In the genomic region with DNA sequence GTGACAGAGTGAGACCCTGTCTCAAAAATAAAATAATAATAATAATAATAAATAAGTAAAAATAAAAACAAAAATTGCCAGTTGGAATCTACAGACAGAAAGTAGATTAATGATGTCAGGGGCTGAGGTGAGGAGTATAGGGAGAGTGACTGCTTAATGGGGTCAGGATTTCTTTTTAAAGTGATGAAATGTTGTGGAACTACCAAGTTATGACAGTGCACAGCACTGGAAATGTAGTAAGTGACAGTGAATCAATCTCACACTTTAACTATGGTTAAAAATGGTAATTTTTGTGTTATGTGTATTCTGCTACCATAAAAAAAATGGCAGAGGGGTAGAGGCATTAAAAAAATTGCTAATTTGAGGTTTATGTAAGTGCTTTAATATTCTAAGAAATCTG, we compare ENCODE assay signal across 19 cellular contexts.
A peak's percentile ranks its signal among the peaks of the same experiment; 100 is the strongest.
DNase-seq lines count a peak whose midpoint lies in the region; ATAC-seq and TF ChIP-seq lines count a peak whose summit lies in the region.
"Had no signal": no experiment of that assay in that cellular context is flagged by ENCODE, and none has a peak within 500 bp of the region (broad histone marks: within the 10 kb centered on the region; RNA-seq: fewer than 3 reads in every experiment).

No MANE protein-coding gene starts in this region.

- intact Hi-C loops in natural killer cell (cut with micrococcal nuclease) = no loop called here

- H3K27me3 Mint-ChIP-seq in natural killer cell treated with Interleukin-12 subunit alpha and Interleukin-12 subunit beta and Interleukin-15 and Interleukin-18, amount 100 ng/mL, for 72 hours = no peaks in the 10 kb centered on the region
- no peaks in the 10 kb centered on the region for H3K27me3 Mint-ChIP-seq in natural killer cell (ENCODE audit: low read depth in 2 of 2)
- no peaks in the 10 kb centered on the region for H3K27me3 Mint-ChIP-seq in memory B cell
- H3K27me3 Mint-ChIP-seq: CD4-positive, alpha-beta memory T cell had no signal

- H3K27ac Mint-ChIP-seq in natural killer cell treated with Interleukin-12 subunit alpha and Interleukin-12 subunit beta and Interleukin-15 and Interleukin-18, amount 100 ng/mL, for 72 hours = peak overlapping the region; percentile 16 to 43
- H3K27ac Mint-ChIP-seq in natural killer cell = no peak overlapping the region
- H3K27ac Mint-ChIP-seq in memory B cell = peak overlapping the region; percentile 24
- peak overlapping the region; percentile 23 for H3K27ac Mint-ChIP-seq in stimulated activated effector memory CD8-positive, alpha-beta T cell treated with anti-CD3 and anti-CD28 coated beads, Interleukin-12 subunit alpha, Interleukin-12 subunit beta, amount 100 ng/mL, for 72 hours
- H3K27ac Mint-ChIP-seq: CD4-positive, alpha-beta memory T cell; HFFc6 had no signal

- peaks cover 11 to 21% of the 10 kb centered on the region in 2 donors for H3K4me1 Mint-ChIP-seq in natural killer cell treated with Interleukin-12 subunit alpha and Interleukin-12 subunit beta and Interleukin-15 and Interleukin-18, amount 100 ng/mL, for 72 hours (ENCODE audit: low read depth in 2 of 2)
- no peaks in the 10 kb centered on the region for H3K4me1 Mint-ChIP-seq in natural killer cell
- no peaks in the 10 kb centered on the region for H3K4me1 Mint-ChIP-seq in memory B cell
- no peaks in the 10 kb centered on the region for H3K4me1 Mint-ChIP-seq in stimulated activated effector memory CD8-positive, alpha-beta T cell treated with anti-CD3 and anti-CD28 coated beads, Interleukin-12 subunit alpha, Interleukin-12 subunit beta, amount 100 ng/mL, for 72 hours

- TF ChIP-seq CTCF in natural killer cell (IDR thresholded peaks at IDR 0.05) = no peak

- no peak overlapping the region for H3K4me3 Mint-ChIP-seq in natural killer cell treated with Interleukin-12 subunit alpha and Interleukin-12 subunit beta and Interleukin-15 and Interleukin-18, amount 100 ng/mL, for 72 hours
- no peak overlapping the region for H3K4me3 Mint-ChIP-seq in natural killer cell
- no peak overlapping the region for H3K4me3 Mint-ChIP-seq in memory B cell
- no peak overlapping the region for H3K4me3 Mint-ChIP-seq in stimulated activated effector memory CD8-positive, alpha-beta T cell treated with anti-CD3 and anti-CD28 coated beads, Interleukin-12 subunit alpha, Interleukin-12 subunit beta, amount 100 ng/mL, for 72 hours
- H3K4me3 Mint-ChIP-seq: CD4-positive, alpha-beta memory T cell; HFFc6 had no signal

- peak; percentile 54 to 60 for ATAC-seq in natural killer cell treated with Interleukin-12 subunit alpha and Interleukin-12 subunit beta and Interleukin-15 and Interleukin-18, amount 100 ng/mL, for 72 hours
- no peak for ATAC-seq in natural killer cell
- ATAC-seq in memory B cell (ENCODE audit: low read depth) = no peak
- ATAC-seq in stimulated activated effector memory CD8-positive, alpha-beta T cell treated with anti-CD3 and anti-CD28 coated beads, Interleukin-12 subunit alpha, Interleukin-12 subunit beta, amount 100 ng/mL, for 72 hours = no peak
- ATAC-seq in esophagus mucosa = no peak
- ATAC-seq in HG03442 (IDR thresholded peaks at IDR 0.05; ENCODE audit: unreplicated experiment) = no peak
- ATAC-seq: HCT116 had no signal

- no peaks in the 10 kb centered on the region for H3K9me3 Mint-ChIP-seq in natural killer cell treated with Interleukin-12 subunit alpha and Interleukin-12 subunit beta and Interleukin-15 and Interleukin-18, amount 100 ng/mL, for 72 hours
- no peaks in the 10 kb centered on the region for H3K9me3 Mint-ChIP-seq in natural killer cell
- no peaks in the 10 kb centered on the region for H3K9me3 Mint-ChIP-seq in memory B cell
- H3K9me3 Mint-ChIP-seq in stimulated activated effector memory CD8-positive, alpha-beta T cell treated with anti-CD3 and anti-CD28 coated beads, Interleukin-12 subunit alpha, Interleukin-12 subunit beta, amount 100 ng/mL, for 72 hours = no peaks in the 10 kb centered on the region

- H3K36me3 Mint-ChIP-seq in natural killer cell treated with Interleukin-12 subunit alpha and Interleukin-12 subunit beta and Interleukin-15 and Interleukin-18, amount 100 ng/mL, for 72 hours = peaks cover under 1% of the 10 kb centered on the region
- H3K36me3 Mint-ChIP-seq in natural killer cell = no peaks in the 10 kb centered on the region
- peaks cover 37% of the 10 kb centered on the region for H3K36me3 Mint-ChIP-seq in memory B cell
- peaks cover 15% of the 10 kb centered on the region for H3K36me3 Mint-ChIP-seq in stimulated activated effector memory CD8-positive, alpha-beta T cell treated with anti-CD3 and anti-CD28 coated beads, Interleukin-12 subunit alpha, Interleukin-12 subunit beta, amount 100 ng/mL, for 72 hours

- no peak for DNase-seq in natural killer cell treated with Interleukin-12 subunit alpha and Interleukin-12 subunit beta and Interleukin-15 and Interleukin-18, amount 100 ng/mL, for 72 hours (ENCODE audit: low spot score)
- DNase-seq in natural killer cell = no peak
- no peak for DNase-seq in memory B cell (ENCODE audit: low spot score in 2 of 2)
- no peak for DNase-seq in stimulated activated effector memory CD8-positive, alpha-beta T cell treated with anti-CD3 and anti-CD28 coated beads, Interleukin-12 subunit alpha, Interleukin-12 subunit beta, amount 100 ng/mL, for 72 hours (ENCODE audit: low spot score in 2 of 2)
- no peak for DNase-seq in activated CD8-positive, alpha-beta memory T cell treated with anti-CD3 and anti-CD28 coated beads, Interleukin-2, amount 50 U/mL, for 4 hours
- DNase-seq in AG08396 (ENCODE audit: low spot score) = no peak
- DNase-seq: AML-193; C1 segment of cervical spinal cord; Calu3; CD4-positive, alpha-beta memory T cell; COR-L47; DMS153; DND-41; GM23248; H7; HFFc6 had no signal

Comparison
In these comparisons a context has a peak if more than half of its experiments do, and no peak if none do; other contexts are left out.
1. ATAC-seq: peak in natural killer cell treated with Interleukin-12 subunit alpha and Interleukin-12 subunit beta and Interleukin-15 and Interleukin-18, amount 100 ng/mL, for 72 hours (2 of 2); none in natural killer cell (0 of 3), memory B cell (single experiment), stimulated activated effector memory CD8-positive, alpha-beta T cell treated with anti-CD3 and anti-CD28 coated beads, Interleukin-12 subunit alpha, Interleukin-12 subunit beta, amount 100 ng/mL, for 72 hours (single experiment), esophagus mucosa (single experiment) and HG03442 (single experiment).
2. H3K27ac Mint-ChIP-seq: peak in natural killer cell treated with Interleukin-12 subunit alpha and Interleukin-12 subunit beta and Interleukin-15 and Interleukin-18, amount 100 ng/mL, for 72 hours (2 of 2), memory B cell (single experiment) and stimulated activated effector memory CD8-positive, alpha-beta T cell treated with anti-CD3 and anti-CD28 coated beads, Interleukin-12 subunit alpha, Interleukin-12 subunit beta, amount 100 ng/mL, for 72 hours (single experiment); none in natural killer cell (0 of 2).